Comparison of ENCODE assay signal across 2 cellular contexts in the genomic region with DNA sequence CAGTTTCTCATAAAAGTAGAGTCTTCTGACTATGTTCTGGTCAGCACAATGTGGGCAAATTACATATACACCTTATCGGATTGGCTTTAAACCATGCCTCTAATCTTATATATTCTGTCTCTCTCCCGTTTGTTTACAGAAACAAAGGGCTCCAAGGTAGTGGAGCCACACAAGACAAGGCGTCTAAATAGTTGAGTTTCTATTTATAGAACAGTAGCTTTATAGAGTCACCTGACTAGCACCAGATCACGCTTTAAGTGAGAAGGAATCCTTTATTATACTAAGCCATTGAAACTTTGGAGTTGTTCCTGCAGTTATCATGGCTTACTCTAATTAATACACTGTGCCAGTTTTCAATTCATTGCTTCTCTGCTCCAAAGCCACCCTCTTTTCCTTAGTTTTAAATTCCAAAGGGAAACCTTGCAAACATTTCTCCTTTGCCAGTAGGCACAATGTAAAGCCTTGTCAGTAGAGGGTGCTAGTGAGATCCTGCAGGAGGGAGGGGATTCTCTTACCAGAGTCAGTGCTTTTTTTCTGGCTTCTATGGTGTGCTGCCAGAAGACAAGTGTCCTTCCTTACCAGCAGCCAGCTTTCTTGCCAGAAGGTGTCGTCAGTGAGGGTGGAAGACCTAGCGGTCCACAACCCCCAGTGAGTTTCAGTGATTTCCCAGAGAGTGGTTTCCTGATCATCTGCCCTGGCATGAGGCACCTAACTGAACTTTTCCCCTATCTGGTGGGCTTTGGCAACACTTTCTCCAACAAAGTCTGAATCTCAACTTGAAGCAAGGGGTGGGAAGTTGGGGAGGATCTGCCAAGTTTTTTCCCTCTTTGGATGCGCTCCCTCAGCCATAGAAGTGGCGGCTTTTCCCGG.
TF ChIP-seq lines count a peak whose summit lies in the region.

No MANE protein-coding gene starts in this region.

TF ChIP-seq in A549, 52 proteins besides CTCF, POLR2A, EP300 and RAD21 (continued from another document):
- TF ChIP-seq, protein P1, sequence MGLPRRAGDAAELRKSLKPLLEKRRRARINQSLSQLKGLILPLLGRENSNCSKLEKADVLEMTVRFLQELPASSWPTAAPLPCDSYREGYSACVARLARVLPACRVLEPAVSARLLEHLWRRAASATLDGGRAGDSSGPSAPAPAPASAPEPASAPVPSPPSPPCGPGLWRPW (IDR thresholded peaks at IDR 0.05) = no peak
- TF ChIP-seq HOXA7 (CRISPR knock-in tag; IDR thresholded peaks at IDR 0.05) = no peak

TF ChIP-seq in H1, 55 proteins besides CTCF, POLR2A, EP300 and RAD21 (continued from another document):
- TF ChIP-seq, protein P2, sequence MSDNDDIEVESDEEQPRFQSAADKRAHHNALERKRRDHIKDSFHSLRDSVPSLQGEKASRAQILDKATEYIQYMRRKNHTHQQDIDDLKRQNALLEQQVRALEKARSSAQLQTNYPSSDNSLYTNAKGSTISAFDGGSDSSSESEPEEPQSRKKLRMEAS (IDR thresholded peaks at IDR 0.05) = no peak
